In genomic region chr17:45227101-45227591, GRCh38 we compare ENCODE assay signal across 8 cellular contexts. TPM values are rescaled to one million over a fixed set of nuclear protein-coding genes. Genes with fewer than 3 reads are reported as not detected.
DNase-seq lines count a peak whose midpoint lies in the region; TF ChIP-seq lines count a peak whose summit lies in the region.

No MANE protein-coding gene starts in this region.

- H3K23ac ChIP-seq in H9 (ENCODE audit: insufficient read length, low read depth, low read length), result no peak overlapping the region

- H3K9ac ChIP-seq in skeletal muscle tissue (ENCODE audit: low read depth in 1 of 3, low read length in 3 of 3), result peak overlapping the region in 2 of 3 donors; percentile 33 to 42
- H3K9ac ChIP-seq in H9 (ENCODE audit: extremely low read depth, insufficient read length, low read length), result no peak overlapping the region

- peaks cover 56 to 72% (median 59%) of the 10 kb centered on the region in 3 donors for H3K4me1 ChIP-seq in skeletal muscle tissue (ENCODE audit: control insufficient read depth in 3 of 3, insufficient read depth in 3 of 3, low read length in 3 of 3)
- no peaks in the 10 kb centered on the region; the same call in 1 of the 2 replicates for H3K4me1 ChIP-seq in H9 (ENCODE audit: insufficient read depth, low read length)

- H3K27ac ChIP-seq in skeletal muscle tissue (ENCODE audit: low read depth, low read length) (peak overlapping the region; percentile 84), H9 (ENCODE audit: insufficient read length, low read depth, low read length) (no peak overlapping the region)

- no peak overlapping the region for H3K4ac ChIP-seq in H9 (ENCODE audit: low read depth, low read length)

- H4K8ac ChIP-seq in H9 (replicated peaks; ENCODE audit: insufficient read length, low read depth, low read length), result no peak overlapping the region

- no peaks in the 10 kb centered on the region for H3K9me3 Mint-ChIP-seq in dendritic cell treated with granulocyte-macrophage colony-stimulating factor and Interleukin-4, amounts not matched to agents 40 ng/mL and 50 ng/mL, for 4 days
- no peaks in the 10 kb centered on the region for H3K9me3 Mint-ChIP-seq in H9

- no peak overlapping the region for H3T11ph ChIP-seq in H9 (ENCODE audit: low read length)

- H3K56ac ChIP-seq in H9 (ENCODE audit: insufficient read length, low read depth, low read length), result no peak overlapping the region

- no peak overlapping the region for H3K18ac ChIP-seq in H9 (ENCODE audit: insufficient read length, low read depth, low read length)

- peaks cover 0 to 4% (median 0%) of the 10 kb centered on the region in 3 donors for H3K27me3 ChIP-seq in skeletal muscle tissue (ENCODE audit: control insufficient read depth in 3 of 3, insufficient read depth in 3 of 3, low read length in 3 of 3)
- no peaks in the 10 kb centered on the region; the same call in 1 of the 2 replicates for H3K27me3 ChIP-seq in H9 (ENCODE audit: insufficient read depth, low read length)

- H3K36me3 ChIP-seq in skeletal muscle tissue (ENCODE audit: control insufficient read depth in 3 of 3, insufficient read depth in 3 of 3, low read length in 3 of 3), result no peaks in the 10 kb centered on the region

- intact Hi-C loops in dendritic cell treated with granulocyte-macrophage colony-stimulating factor and Interleukin-4, amounts not matched to agents 40 ng/mL and 50 ng/mL, for 4 days (cut with micrococcal nuclease), result loop anchor here (5.0 kb wide), 1 partner anchor 90 kb away; the partner anchor contains the start of gene MAP3K14

- H3K4me1 Mint-ChIP-seq in dendritic cell treated with granulocyte-macrophage colony-stimulating factor and Interleukin-4, amounts not matched to agents 40 ng/mL and 50 ng/mL, for 4 days (ENCODE audit: low read depth), result peaks cover 95% of the 10 kb centered on the region
- H3K4me1 Mint-ChIP-seq in H9, result peaks cover 34 to 71% of the 10 kb centered on the region in 2 experiments

- H2BK20ac ChIP-seq in H9 (ENCODE audit: low read depth, low read length, poor library complexity, severe bottlenecking), result no peak overlapping the region

- DNase-seq in MV-4-11 (lab: John Stamatoyannopoulos, UW) (peak; percentile 61), mesenteric fat pad (ENCODE audit: low spot score) (no peak), DMS79 (lab: John Stamatoyannopoulos, UW) (no peak), NCI-H82 (lab: John Stamatoyannopoulos, UW) (no peak), H9 (no peak)

- peak overlapping the region; percentile 97 for H3K27ac Mint-ChIP-seq in dendritic cell treated with granulocyte-macrophage colony-stimulating factor and Interleukin-4, amounts not matched to agents 40 ng/mL and 50 ng/mL, for 4 days
- no peak overlapping the region for H3K27ac Mint-ChIP-seq in H9

- no peaks in the 10 kb centered on the region for H3K79me2 ChIP-seq in H9 (ENCODE audit: insufficient read depth, low read length)

- H2BK15ac ChIP-seq in H9 (ENCODE audit: low read depth, low read length), result no peak overlapping the region

- no peak overlapping the region for H3K14ac ChIP-seq in H9 (ENCODE audit: insufficient read depth, low read length)

- peak overlapping the region; percentile 93 for H3K4me3 Mint-ChIP-seq in dendritic cell treated with granulocyte-macrophage colony-stimulating factor and Interleukin-4, amounts not matched to agents 40 ng/mL and 50 ng/mL, for 4 days
- no peak overlapping the region; a peak in 1 of 5 replicates for H3K4me3 Mint-ChIP-seq in H9

- no peak overlapping the region for H2BK5ac ChIP-seq in H9 (ENCODE audit: insufficient read length, low read length)

- TF ChIP-seq CTCF in H9 (conservative IDR thresholded peaks at IDR 0.05), result no peak

- H2BK12ac ChIP-seq in H9 (ENCODE audit: insufficient read length, low read depth, low read length), result no peak overlapping the region

- H4K20me1 ChIP-seq in H9 (ENCODE audit: control insufficient read depth, insufficient read depth, insufficient read length), result no peaks in the 10 kb centered on the region

- no peaks in the 10 kb centered on the region for H3K79me1 ChIP-seq in H9 (ENCODE audit: insufficient read depth, low read depth, low read length, poor library complexity, severe bottlenecking)

- H3K23me2 ChIP-seq in H9 (ENCODE audit: insufficient read length, low read depth, low read length, poor library complexity, severe bottlenecking), result peaks cover 4% of the 10 kb centered on the region

- H2BK120ac ChIP-seq in H9 (ENCODE audit: low read depth, low read length, poor library complexity, severe bottlenecking), result no peak overlapping the region

- H4K91ac ChIP-seq in H9 (ENCODE audit: insufficient read length, low read depth, low read length), result no peak overlapping the region

- no peaks in the 10 kb centered on the region for H3K27me3 Mint-ChIP-seq in dendritic cell treated with granulocyte-macrophage colony-stimulating factor and Interleukin-4, amounts not matched to agents 40 ng/mL and 50 ng/mL, for 4 days
- peaks cover 47% of the 10 kb centered on the region for H3K27me3 Mint-ChIP-seq in H9 (ENCODE audit: low read depth)

- H3K4me3 ChIP-seq in skeletal muscle tissue (ENCODE audit: low read length in 3 of 3), result peak overlapping the region; percentile 1 to 46 (median 29)

- WGBS in H9 (ENCODE audit: extremely low coverage, insufficient read length, low lambda C conversion rate), result no CpG with 5 or more reads among the region's 5 CpGs

- peaks cover 64% of the 10 kb centered on the region for H3K36me3 Mint-ChIP-seq in dendritic cell treated with granulocyte-macrophage colony-stimulating factor and Interleukin-4, amounts not matched to agents 40 ng/mL and 50 ng/mL, for 4 days (ENCODE audit: low read depth)
- no peaks in the 10 kb centered on the region for H3K36me3 Mint-ChIP-seq in H9 (ENCODE audit: insufficient read depth in 1 of 3, low read depth in 3 of 3)

- peak; percentile 23 for TF ChIP-seq POLR2A in GM15510 (IDR thresholded peaks at IDR 0.05; ENCODE audit: borderline replicate concordance, extremely low read depth, insufficient read length)

- no peak overlapping the region for H4K5ac ChIP-seq in H9 (ENCODE audit: insufficient read length, low read depth, low read length)

- H3K9me3 ChIP-seq in skeletal muscle tissue (ENCODE audit: control insufficient read depth in 3 of 3, low read length in 3 of 3) (no peaks in the 10 kb centered on the region), H9 (ENCODE audit: control insufficient read depth, low read depth, low read length) (no peaks in the 10 kb centered on the region)

- no peak overlapping the region for H2AK5ac ChIP-seq in H9 (ENCODE audit: insufficient read length, low read length)

- H3K4me2 ChIP-seq in H9 (ENCODE audit: insufficient read depth, insufficient read length, low read length), result no peak overlapping the region

- H2AFZ ChIP-seq in H9 (ENCODE audit: low read length), result no peak overlapping the region

RNA-seq across cellular contexts. Expression of gene FMNL1, which starts 5.5 kb away (rescaled TPM):
- total RNA-seq in skeletal muscle tissue (3.1 TPM), mesenteric fat pad (51.2 TPM), H9 (2021) (6.3 and 6.9 TPM in 2 replicates)

RNA-seq across cellular contexts. Expression of gene SPATA32, which starts 34.7 kb away (rescaled TPM):
- not detected for total RNA-seq in skeletal muscle tissue
- not detected for total RNA-seq in mesenteric fat pad
- total RNA-seq in H9 (2021), result 0.42 and 0.81 TPM in 2 replicates
